7 cellular contexts compared by ENCODE assay signal in the genomic region with DNA sequence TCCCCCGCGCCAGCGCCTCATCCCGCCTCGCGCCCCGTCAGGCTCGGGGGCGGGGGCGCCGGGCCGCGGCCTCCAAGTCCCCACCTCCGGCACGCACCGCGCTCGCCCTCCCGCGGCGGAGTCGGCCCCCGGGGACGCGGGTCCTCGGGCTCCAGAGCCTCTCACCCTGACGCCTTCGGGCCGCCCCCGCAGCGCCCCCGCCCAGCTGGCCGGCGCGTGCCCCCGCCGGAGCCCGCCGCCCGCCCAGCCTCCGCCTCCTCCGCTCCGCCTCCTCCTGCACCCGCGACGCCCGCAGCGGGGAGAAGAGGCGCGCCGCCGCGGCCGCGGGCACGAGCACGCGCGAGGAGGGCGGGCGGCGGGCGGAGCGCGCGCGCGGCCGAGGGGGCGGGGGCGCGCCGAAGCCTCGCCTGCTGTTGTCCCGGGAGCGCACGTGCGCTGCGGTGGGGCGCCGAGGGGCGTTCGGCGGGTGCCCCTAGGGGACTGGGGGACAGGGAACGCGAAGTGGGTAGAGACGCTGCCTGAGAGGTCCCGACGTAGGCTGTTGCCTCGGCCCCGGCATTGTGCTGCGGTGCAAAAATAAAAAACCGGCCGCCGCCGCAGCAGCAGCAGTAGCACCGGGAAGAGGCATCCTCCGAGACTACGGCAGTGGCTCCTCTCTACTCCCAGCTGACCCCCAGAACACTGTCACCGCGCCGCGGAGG.
DNase-seq lines count a peak whose midpoint lies in the region; ATAC-seq and TF ChIP-seq lines count a peak whose summit lies in the region.

No MANE protein-coding gene starts in this region.

- ATAC-seq in GM18858 (IDR thresholded peaks at IDR 0.05; ENCODE audit: unreplicated experiment) (peak; percentile 42), HG03442 (IDR thresholded peaks at IDR 0.05; ENCODE audit: unreplicated experiment) (peak; percentile 69)
- peak; percentile 48 to 56 for ATAC-seq in activated T-cell treated with anti-CD3 and anti-CD28 coated beads, Interleukin-2, amount 50 U/mL, for 4 hours

- peaks cover 22% of the 10 kb centered on the region for H3K4me1 Mint-ChIP-seq in activated T-cell treated with anti-CD3 and anti-CD28 coated beads, Interleukin-2, amount 50 U/mL, for 4 hours (ENCODE audit: low read depth)

- H3K36me3 ChIP-seq in esophagus muscularis mucosa: no peaks in the 10 kb centered on the region
- H3K36me3 ChIP-seq in muscle layer of colon (ENCODE audit: insufficient read depth, low read length): no peaks in the 10 kb centered on the region

- under 1% methylated on average over 40 of the region's 103 CpGs for whole genome bisulfite sequencing in esophagus muscularis mucosa

- peaks cover 23 to 46% (median 40%) of the 10 kb centered on the region in 4 donors for H3K4me1 ChIP-seq in esophagus muscularis mucosa
- peaks cover 34% of the 10 kb centered on the region for H3K4me1 ChIP-seq in muscle layer of colon (ENCODE audit: insufficient read depth, low read length)

- H3K27me3 ChIP-seq in esophagus muscularis mucosa (no peaks in the 10 kb centered on the region), muscle layer of colon (ENCODE audit: control insufficient read depth in 1 of 2, insufficient read depth in 2 of 2, low read length in 2 of 2) (no peaks in the 10 kb centered on the region)

- H3K9me3 Mint-ChIP-seq in activated T-cell treated with anti-CD3 and anti-CD28 coated beads, Interleukin-2, amount 50 U/mL, for 4 hours: no peaks in the 10 kb centered on the region

- TF ChIP-seq EP300 in esophagus muscularis mucosa (IDR thresholded peaks at IDR 0.05): no peak

- peak overlapping the region; percentile 76 for H3K4me3 Mint-ChIP-seq in activated T-cell treated with anti-CD3 and anti-CD28 coated beads, Interleukin-2, amount 50 U/mL, for 4 hours

- H3K9ac ChIP-seq in muscle layer of colon (ENCODE audit: low read length): no peak overlapping the region

- intact Hi-C loops in esophagus muscularis mucosa (cut with DNase I): loop anchor here (10.0 kb wide), 1 partner anchor 55 kb away; no protein-coding TSS in a partner anchor

- no peak for TF ChIP-seq CTCF in esophagus muscularis mucosa (IDR thresholded peaks at IDR 0.05)

- H3K9me3 ChIP-seq in esophagus muscularis mucosa (no peaks in the 10 kb centered on the region), muscle layer of colon (ENCODE audit: low read length) (no peaks in the 10 kb centered on the region)

- TF ChIP-seq POLR2A in esophagus muscularis mucosa (IDR thresholded peaks at IDR 0.05; ENCODE audit: low read depth): no peak

- peaks cover 30% of the 10 kb centered on the region for H3K27me3 Mint-ChIP-seq in activated T-cell treated with anti-CD3 and anti-CD28 coated beads, Interleukin-2, amount 50 U/mL, for 4 hours (ENCODE audit: low read depth)

- H3K27ac ChIP-seq in esophagus muscularis mucosa (replicated peaks in 1 of 4) (peak overlapping the region; percentile 8 to 70 (median 60)), muscle layer of colon (ENCODE audit: low read depth, low read length) (peak overlapping the region; percentile 53)

- peak overlapping the region; percentile 68 to 78 (median 73) for H3K4me3 ChIP-seq in esophagus muscularis mucosa
- peak overlapping the region; percentile 53 to 54 for H3K4me3 ChIP-seq in muscle layer of colon (ENCODE audit: low read depth in 1 of 2, low read length in 2 of 2)

- no peaks in the 10 kb centered on the region for H3K36me3 Mint-ChIP-seq in activated T-cell treated with anti-CD3 and anti-CD28 coated beads, Interleukin-2, amount 50 U/mL, for 4 hours (ENCODE audit: insufficient read depth)

- DNase-seq in NCI-H82 treated with DMSO at 0.1 percent for 48 hours (lab: John Stamatoyannopoulos, UW; ENCODE audit: unreplicated experiment): peak; percentile 18
- DNase-seq in activated T-cell treated with anti-CD3 and anti-CD28 coated beads, Interleukin-2, amount 50 U/mL, for 4 hours: peak; percentile 63
- no peak for DNase-seq in esophagus muscularis mucosa (ENCODE audit: extremely low spot score)
- peak; percentile 69 for DNase-seq in stimulated activated CD8-positive, alpha-beta memory T cell treated with anti-CD3 and anti-CD28 coated beads, Interleukin-4, amount 100 ng/mL, for 48 hours
